In the genomic region with DNA sequence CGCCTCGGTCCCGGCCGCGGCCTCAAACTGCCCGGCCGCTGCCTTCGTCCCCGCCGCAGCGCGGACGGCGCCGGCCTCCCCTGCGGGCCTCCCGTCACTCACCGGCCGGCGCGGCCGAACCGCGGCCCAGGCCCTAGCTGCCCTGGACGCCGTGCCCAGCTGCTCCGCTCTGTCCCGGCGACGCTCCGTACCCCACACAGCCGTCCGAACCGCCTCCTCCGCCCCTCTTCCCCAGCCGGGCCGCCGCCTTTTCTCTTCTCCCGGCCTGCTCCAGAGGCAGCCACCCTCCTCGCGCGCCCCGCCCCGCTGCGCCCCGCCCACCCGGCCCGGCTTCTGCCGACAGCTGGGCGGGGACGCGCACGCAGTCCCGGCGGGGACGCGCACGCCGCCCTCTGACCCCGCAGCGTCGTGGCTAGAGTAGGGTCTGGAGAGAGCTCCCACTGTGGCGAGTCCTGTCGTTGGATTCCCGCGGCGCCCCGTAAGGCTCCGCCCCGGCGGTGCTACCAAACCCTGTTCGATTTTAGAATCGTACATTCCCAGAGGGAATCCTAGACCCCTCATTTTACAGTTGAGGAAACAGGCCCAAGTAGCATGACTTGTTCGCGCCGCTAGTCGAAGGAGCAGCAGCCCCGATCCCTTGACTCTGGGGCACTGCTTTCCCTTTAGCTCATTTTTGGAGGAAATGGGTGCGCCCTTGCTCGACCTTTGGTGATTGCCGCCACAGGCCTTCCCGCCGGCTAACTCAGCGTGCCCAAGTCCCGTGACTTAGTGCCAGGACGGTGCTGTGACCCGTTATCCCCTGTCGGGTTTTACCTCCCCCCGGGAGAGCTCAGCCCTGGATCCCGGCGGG, we compare ENCODE assay signal across 1 cellular context.
TF ChIP-seq lines count a peak whose summit lies in the region.

A gene with protein sequence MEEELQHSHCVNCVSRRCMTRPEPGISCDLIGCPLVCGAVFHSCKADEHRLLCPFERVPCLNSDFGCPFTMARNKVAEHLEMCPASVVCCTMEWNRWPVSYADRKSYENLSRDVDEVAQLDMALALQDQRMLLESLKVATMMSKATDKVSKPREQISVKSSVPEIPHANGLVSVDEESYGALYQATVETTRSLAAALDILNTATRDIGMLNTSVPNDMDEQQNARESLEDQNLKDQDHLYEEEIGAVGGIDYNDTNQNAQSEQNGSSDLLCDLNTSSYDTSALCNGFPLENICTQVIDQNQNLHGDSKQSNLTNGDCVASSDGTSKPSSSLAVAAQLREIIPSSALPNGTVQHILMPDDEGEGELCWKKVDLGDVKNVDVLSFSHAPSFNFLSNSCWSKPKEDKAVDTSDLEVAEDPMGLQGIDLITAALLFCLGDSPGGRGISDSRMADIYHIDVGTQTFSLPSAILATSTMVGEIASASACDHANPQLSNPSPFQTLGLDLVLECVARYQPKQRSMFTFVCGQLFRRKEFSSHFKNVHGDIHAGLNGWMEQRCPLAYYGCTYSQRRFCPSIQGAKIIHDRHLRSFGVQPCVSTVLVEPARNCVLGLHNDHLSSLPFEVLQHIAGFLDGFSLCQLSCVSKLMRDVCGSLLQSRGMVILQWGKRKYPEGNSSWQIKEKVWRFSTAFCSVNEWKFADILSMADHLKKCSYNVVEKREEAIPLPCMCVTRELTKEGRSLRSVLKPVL (minus strand): TSS at position 295 of the 850 bp plus-strand sequence. CDS start 8,390 bp downstream, outside the sequence.

TF ChIP-seq in HepG2, 621 proteins besides CTCF, POLR2A, EP300 and RAD21 (continued from another document and continues in another):
- TF ChIP-seq RBAK (CRISPR knock-in tag; IDR thresholded peaks at IDR 0.05) (no peak), MYNN (CRISPR knock-in tag; IDR thresholded peaks at IDR 0.05; ENCODE audit: low read depth) (peak; percentile 82; the same call in 1 of the 2 replicates), SIX1 (CRISPR knock-in tag; IDR thresholded peaks at IDR 0.05; ENCODE audit: borderline replicate concordance) (no peak), AHR (CRISPR knock-in tag; IDR thresholded peaks at IDR 0.05) (no peak; the same call in 1 of the 2 replicates), ZNF20 (CRISPR knock-in tag; IDR thresholded peaks at IDR 0.05) (no peak), RNF2 (conservative IDR thresholded peaks at IDR 0.05; ENCODE audit: low read depth) (peak; percentile 70), ZMAT3 (CRISPR knock-in tag; conservative IDR thresholded peaks at IDR 0.05) (peak; percentile 81; the same call in 1 of the 2 replicates), ATF7 (IDR thresholded peaks at IDR 0.05) (no peak), ATF7 (CRISPR knock-in tag; IDR thresholded peaks at IDR 0.05) (peak; percentile 37; the same call in 1 of the 2 replicates), ZNF790 (CRISPR knock-in tag; IDR thresholded peaks at IDR 0.05; ENCODE audit: borderline replicate concordance) (peak; percentile 85), ELF3 (CRISPR knock-in tag; IDR thresholded peaks at IDR 0.05) (peak; percentile 51; the same call in 1 of the 2 replicates), MAZ (IDR thresholded peaks at IDR 0.05; ENCODE audit: borderline replicate concordance, low read depth, low read length) (peak; percentile 71; the same call in 1 of the 2 replicates), MAZ (CRISPR knock-in tag; IDR thresholded peaks at IDR 0.05; ENCODE audit: low read depth) (peak; percentile 91), SP2 (CRISPR knock-in tag; IDR thresholded peaks at IDR 0.05) (no peak; the same call in 1 of the 2 replicates), SKI (IDR thresholded peaks at IDR 0.05; ENCODE audit: partially characterized antibody) (peak; percentile 69), EZH2 (conservative IDR thresholded peaks at IDR 0.05; ENCODE audit: low read depth, low read length) (no peak), ZNF563 (CRISPR knock-in tag; IDR thresholded peaks at IDR 0.05) (peak; percentile 44; the same call in 1 of the 2 replicates), ZNF329 (CRISPR knock-in tag; IDR thresholded peaks at IDR 0.05; ENCODE audit: low read depth) (no peak; the same call in none of the 2 replicates), NFE2L2 (IDR thresholded peaks at IDR 0.05; ENCODE audit: low read length) (no peak), SOX13 (IDR thresholded peaks at IDR 0.05) (no peak), SOX13 (CRISPR knock-in tag; conservative IDR thresholded peaks at IDR 0.05 in 1 of 2, IDR thresholded peaks at IDR 0.05 in 1 of 2) (0 out of 4 replicates have a peak, but pooled peaks of 1 of the 2 experiments have one; percentile 22), RARA (CRISPR knock-in tag; IDR thresholded peaks at IDR 0.05) (peak; percentile 11; the same call in 1 of the 2 replicates), RELA (CRISPR knock-in tag; IDR thresholded peaks at IDR 0.05) (0 out of 2 replicates have a peak, but pooled peaks have one; percentile 18), ZFP36L2 (CRISPR knock-in tag; IDR thresholded peaks at IDR 0.05) (no peak; the same call in 1 of the 2 replicates), LCORL (IDR thresholded peaks at IDR 0.05) (0 out of 2 replicates have a peak, but pooled peaks have one; percentile 17), LCORL (CRISPR knock-in tag; IDR thresholded peaks at IDR 0.05) (peak; percentile 58), EEA1 (CRISPR knock-in tag; IDR thresholded peaks at IDR 0.05; ENCODE audit: borderline replicate concordance) (peak; percentile 82), SMARCE1 (IDR thresholded peaks at IDR 0.05; ENCODE audit: borderline replicate concordance) (no peak), NFATC3 (CRISPR knock-in tag; IDR thresholded peaks at IDR 0.05) (0 out of 2 replicates have a peak, but pooled peaks have one; percentile 72), NKX3-1 (CRISPR knock-in tag; IDR thresholded peaks at IDR 0.05) (peak; percentile 86), ZNF564 (CRISPR knock-in tag; IDR thresholded peaks at IDR 0.05) (0 out of 2 replicates have a peak, but pooled peaks have one; percentile 16), AGO2 (optimal IDR thresholded peaks at IDR 0.05; ENCODE audit: low read depth, low read length) (peak; percentile 34), GZF1 (CRISPR knock-in tag; IDR thresholded peaks at IDR 0.05) (peak; percentile 71; the same call in 1 of the 2 replicates), CEBPG (CRISPR knock-in tag; IDR thresholded peaks at IDR 0.05) (no peak), PAF1 (CRISPR knock-in tag; IDR thresholded peaks at IDR 0.05) (no peak), ZNF335 (CRISPR knock-in tag; IDR thresholded peaks at IDR 0.05) (no peak; the same call in 1 of the 2 replicates), PITX1 (CRISPR knock-in tag; IDR thresholded peaks at IDR 0.05) (peak; percentile 74; the same call in 1 of the 2 replicates), CC2D1A (CRISPR knock-in tag; IDR thresholded peaks at IDR 0.05) (no peak), PCBP2 (optimal IDR thresholded peaks at IDR 0.05; ENCODE audit: low read depth, low read length, poor library complexity, severe bottlenecking) (no peak), SNAI1 (CRISPR knock-in tag; IDR thresholded peaks at IDR 0.05; ENCODE audit: borderline replicate concordance) (peak; percentile 83; the same call in 1 of the 2 replicates), PHF20 (CRISPR knock-in tag; IDR thresholded peaks at IDR 0.05) (peak; percentile 47; the same call in 1 of the 2 replicates), MEF2D (CRISPR knock-in tag; IDR thresholded peaks at IDR 0.05) (peak; percentile 65), SP140L (CRISPR knock-in tag; IDR thresholded peaks at IDR 0.05; ENCODE audit: borderline replicate concordance) (peak; percentile 96), ZNF101 (CRISPR knock-in tag; IDR thresholded peaks at IDR 0.05; ENCODE audit: borderline replicate concordance, low read depth) (no peak), ZNF644 (CRISPR knock-in tag; IDR thresholded peaks at IDR 0.05; ENCODE audit: low read depth) (no peak), ATRX (CRISPR knock-in tag; IDR thresholded peaks at IDR 0.05; ENCODE audit: borderline replicate concordance) (no peak), KAT2B (IDR thresholded peaks at IDR 0.05; ENCODE audit: borderline replicate concordance, low read depth, low read length) (no peak), KLF11 (CRISPR knock-in tag; IDR thresholded peaks at IDR 0.05) (peak; percentile 42; the same call in 1 of the 2 replicates), MAFG (CRISPR knock-in tag; IDR thresholded peaks at IDR 0.05) (no peak), ISX (CRISPR knock-in tag; conservative IDR thresholded peaks at IDR 0.05) (peak; percentile 82; the same call in 1 of the 2 replicates), ZNF773 (CRISPR knock-in tag; IDR thresholded peaks at IDR 0.05; ENCODE audit: borderline replicate concordance) (0 out of 2 replicates have a peak, but pooled peaks have one; percentile 50), CHD2 (IDR thresholded peaks at IDR 0.05; ENCODE audit: low read depth, low read length) (0 out of 2 replicates have a peak, but pooled peaks have one; percentile 22), ZKSCAN1 (IDR thresholded peaks at IDR 0.05; ENCODE audit: low read length) (no peak), SMAD9 (CRISPR knock-in tag; IDR thresholded peaks at IDR 0.05) (no peak), RXRA (CRISPR knock-in tag; IDR thresholded peaks at IDR 0.05) (peak; percentile 72; the same call in 1 of the 2 replicates), ELF4 (CRISPR knock-in tag; IDR thresholded peaks at IDR 0.05; ENCODE audit: borderline replicate concordance) (no peak)
- TF ChIP-seq, protein P1, sequence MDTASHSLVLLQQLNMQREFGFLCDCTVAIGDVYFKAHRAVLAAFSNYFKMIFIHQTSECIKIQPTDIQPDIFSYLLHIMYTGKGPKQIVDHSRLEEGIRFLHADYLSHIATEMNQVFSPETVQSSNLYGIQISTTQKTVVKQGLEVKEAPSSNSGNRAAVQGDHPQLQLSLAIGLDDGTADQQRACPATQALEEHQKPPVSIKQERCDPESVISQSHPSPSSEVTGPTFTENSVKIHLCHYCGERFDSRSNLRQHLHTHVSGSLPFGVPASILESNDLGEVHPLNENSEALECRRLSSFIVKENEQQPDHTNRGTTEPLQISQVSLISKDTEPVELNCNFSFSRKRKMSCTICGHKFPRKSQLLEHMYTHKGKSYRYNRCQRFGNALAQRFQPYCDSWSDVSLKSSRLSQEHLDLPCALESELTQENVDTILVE (CRISPR knock-in tag; IDR thresholded peaks at IDR 0.05) = peak; percentile 71
- TF ChIP-seq, protein P2, sequence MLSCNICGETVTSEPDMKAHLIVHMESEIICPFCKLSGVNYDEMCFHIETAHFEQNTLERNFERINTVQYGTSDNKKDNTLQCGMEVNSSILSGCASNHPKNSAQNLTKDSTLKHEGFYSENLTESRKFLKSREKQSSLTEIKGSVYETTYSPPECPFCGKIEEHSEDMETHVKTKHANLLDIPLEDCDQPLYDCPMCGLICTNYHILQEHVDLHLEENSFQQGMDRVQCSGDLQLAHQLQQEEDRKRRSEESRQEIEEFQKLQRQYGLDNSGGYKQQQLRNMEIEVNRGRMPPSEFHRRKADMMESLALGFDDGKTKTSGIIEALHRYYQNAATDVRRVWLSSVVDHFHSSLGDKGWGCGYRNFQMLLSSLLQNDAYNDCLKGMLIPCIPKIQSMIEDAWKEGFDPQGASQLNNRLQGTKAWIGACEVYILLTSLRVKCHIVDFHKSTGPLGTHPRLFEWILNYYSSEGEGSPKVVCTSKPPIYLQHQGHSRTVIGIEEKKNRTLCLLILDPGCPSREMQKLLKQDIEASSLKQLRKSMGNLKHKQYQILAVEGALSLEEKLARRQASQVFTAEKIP (CRISPR knock-in tag; IDR thresholded peaks at IDR 0.05; ENCODE audit: borderline replicate concordance) = no peak
- TF ChIP-seq, protein P3, sequence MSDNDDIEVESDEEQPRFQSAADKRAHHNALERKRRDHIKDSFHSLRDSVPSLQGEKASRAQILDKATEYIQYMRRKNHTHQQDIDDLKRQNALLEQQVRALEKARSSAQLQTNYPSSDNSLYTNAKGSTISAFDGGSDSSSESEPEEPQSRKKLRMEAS (IDR thresholded peaks at IDR 0.05) = peak; percentile 72
- TF ChIP-seq, protein P4, sequence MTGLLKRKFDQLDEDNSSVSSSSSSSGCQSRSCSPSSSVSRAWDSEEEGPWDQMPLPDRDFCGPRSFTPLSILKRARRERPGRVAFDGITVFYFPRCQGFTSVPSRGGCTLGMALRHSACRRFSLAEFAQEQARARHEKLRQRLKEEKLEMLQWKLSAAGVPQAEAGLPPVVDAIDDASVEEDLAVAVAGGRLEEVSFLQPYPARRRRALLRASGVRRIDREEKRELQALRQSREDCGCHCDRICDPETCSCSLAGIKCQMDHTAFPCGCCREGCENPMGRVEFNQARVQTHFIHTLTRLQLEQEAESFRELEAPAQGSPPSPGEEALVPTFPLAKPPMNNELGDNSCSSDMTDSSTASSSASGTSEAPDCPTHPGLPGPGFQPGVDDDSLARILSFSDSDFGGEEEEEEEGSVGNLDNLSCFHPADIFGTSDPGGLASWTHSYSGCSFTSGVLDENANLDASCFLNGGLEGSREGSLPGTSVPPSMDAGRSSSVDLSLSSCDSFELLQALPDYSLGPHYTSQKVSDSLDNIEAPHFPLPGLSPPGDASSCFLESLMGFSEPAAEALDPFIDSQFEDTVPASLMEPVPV (CRISPR knock-in tag; IDR thresholded peaks at IDR 0.05) = no peak; the same call in 1 of the 2 replicates
- TF ChIP-seq, protein P5, sequence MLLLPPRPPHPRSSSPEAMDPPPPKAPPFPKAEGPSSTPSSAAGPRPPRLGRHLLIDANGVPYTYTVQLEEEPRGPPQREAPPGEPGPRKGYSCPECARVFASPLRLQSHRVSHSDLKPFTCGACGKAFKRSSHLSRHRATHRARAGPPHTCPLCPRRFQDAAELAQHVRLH (CRISPR knock-in tag; IDR thresholded peaks at IDR 0.05; ENCODE audit: borderline replicate concordance, low read depth) = peak; percentile 89; the same call in 1 of the 2 replicates
- TF ChIP-seq, protein P6, sequence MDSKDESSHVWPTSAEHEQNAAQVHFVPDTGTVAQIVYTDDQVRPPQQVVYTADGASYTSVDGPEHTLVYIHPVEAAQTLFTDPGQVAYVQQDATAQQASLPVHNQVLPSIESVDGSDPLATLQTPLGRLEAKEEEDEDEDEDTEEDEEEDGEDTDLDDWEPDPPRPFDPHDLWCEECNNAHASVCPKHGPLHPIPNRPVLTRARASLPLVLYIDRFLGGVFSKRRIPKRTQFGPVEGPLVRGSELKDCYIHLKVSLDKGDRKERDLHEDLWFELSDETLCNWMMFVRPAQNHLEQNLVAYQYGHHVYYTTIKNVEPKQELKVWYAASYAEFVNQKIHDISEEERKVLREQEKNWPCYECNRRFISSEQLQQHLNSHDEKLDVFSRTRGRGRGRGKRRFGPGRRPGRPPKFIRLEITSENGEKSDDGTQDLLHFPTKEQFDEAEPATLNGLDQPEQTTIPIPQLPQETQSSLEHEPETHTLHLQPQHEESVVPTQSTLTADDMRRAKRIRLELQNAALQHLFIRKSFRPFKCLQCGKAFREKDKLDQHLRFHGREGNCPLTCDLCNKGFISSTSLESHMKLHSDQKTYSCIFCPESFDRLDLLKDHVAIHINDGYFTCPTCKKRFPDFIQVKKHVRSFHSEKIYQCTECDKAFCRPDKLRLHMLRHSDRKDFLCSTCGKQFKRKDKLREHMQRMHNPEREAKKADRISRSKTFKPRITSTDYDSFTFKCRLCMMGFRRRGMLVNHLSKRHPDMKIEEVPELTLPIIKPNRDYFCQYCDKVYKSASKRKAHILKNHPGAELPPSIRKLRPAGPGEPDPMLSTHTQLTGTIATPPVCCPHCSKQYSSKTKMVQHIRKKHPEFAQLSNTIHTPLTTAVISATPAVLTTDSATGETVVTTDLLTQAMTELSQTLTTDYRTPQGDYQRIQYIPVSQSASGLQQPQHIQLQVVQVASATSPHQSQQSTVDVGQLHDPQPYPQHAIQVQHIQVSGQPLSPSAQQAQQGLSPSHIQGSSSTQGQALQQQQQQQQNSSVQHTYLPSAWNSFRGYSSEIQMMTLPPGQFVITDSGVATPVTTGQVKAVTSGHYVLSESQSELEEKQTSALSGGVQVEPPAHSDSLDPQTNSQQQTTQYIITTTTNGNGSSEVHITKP (CRISPR knock-in tag; IDR thresholded peaks at IDR 0.05; ENCODE audit: low read depth) = peak; percentile 91
